1 cellular context compared by ENCODE assay signal in genomic region chr6:17600527-17601388, GRCh38.
A peak's percentile ranks its signal among the peaks of the same experiment; 100 is the strongest.
TF ChIP-seq lines count a peak whose summit lies in the region.

No MANE protein-coding gene starts in this region.

TF ChIP-seq in GM12878, 131 proteins besides CTCF, POLR2A, EP300 and RAD21 (continued from another document and continues in another):
- TF ChIP-seq, protein P1, sequence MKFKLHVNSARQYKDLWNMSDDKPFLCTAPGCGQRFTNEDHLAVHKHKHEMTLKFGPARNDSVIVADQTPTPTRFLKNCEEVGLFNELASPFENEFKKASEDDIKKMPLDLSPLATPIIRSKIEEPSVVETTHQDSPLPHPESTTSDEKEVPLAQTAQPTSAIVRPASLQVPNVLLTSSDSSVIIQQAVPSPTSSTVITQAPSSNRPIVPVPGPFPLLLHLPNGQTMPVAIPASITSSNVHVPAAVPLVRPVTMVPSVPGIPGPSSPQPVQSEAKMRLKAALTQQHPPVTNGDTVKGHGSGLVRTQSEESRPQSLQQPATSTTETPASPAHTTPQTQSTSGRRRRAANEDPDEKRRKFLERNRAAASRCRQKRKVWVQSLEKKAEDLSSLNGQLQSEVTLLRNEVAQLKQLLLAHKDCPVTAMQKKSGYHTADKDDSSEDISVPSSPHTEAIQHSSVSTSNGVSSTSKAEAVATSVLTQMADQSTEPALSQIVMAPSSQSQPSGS (IDR thresholded peaks at IDR 0.05; ENCODE audit: low read length): no peak
- no peak for TF ChIP-seq NR2C1 (IDR thresholded peaks at IDR 0.05)
- TF ChIP-seq BCL3 (IDR thresholded peaks at IDR 0.05; ENCODE audit: borderline replicate concordance, insufficient read depth, low read depth, low read length, poor library complexity, severe bottlenecking): no peak
- no peak for TF ChIP-seq SKIL (IDR thresholded peaks at IDR 0.05; ENCODE audit: low read depth, poor library complexity, severe bottlenecking)
- TF ChIP-seq TCF7 (IDR thresholded peaks at IDR 0.05; ENCODE audit: borderline replicate concordance): no peak
- TF ChIP-seq, protein P2, sequence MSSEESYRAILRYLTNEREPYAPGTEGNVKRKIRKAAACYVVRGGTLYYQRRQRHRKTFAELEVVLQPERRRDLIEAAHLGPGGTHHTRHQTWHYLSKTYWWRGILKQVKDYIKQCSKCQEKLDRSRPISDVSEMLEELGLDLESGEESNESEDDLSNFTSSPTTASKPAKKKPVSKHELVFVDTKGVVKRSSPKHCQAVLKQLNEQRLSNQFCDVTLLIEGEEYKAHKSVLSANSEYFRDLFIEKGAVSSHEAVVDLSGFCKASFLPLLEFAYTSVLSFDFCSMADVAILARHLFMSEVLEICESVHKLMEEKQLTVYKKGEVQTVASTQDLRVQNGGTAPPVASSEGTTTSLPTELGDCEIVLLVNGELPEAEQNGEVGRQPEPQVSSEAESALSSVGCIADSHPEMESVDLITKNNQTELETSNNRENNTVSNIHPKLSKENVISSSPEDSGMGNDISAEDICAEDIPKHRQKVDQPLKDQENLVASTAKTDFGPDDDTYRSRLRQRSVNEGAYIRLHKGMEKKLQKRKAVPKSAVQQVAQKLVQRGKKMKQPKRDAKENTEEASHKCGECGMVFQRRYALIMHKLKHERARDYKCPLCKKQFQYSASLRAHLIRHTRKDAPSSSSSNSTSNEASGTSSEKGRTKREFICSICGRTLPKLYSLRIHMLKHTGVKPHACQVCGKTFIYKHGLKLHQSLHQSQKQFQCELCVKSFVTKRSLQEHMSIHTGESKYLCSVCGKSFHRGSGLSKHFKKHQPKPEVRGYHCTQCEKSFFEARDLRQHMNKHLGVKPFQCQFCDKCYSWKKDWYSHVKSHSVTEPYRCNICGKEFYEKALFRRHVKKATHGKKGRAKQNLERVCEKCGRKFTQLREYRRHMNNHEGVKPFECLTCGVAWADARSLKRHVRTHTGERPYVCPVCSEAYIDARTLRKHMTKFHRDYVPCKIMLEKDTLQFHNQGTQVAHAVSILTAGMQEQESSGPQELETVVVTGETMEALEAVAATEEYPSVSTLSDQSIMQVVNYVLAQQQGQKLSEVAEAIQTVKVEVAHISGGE (CRISPR knock-in tag; IDR thresholded peaks at IDR 0.05): no peak
- TF ChIP-seq, protein P3, sequence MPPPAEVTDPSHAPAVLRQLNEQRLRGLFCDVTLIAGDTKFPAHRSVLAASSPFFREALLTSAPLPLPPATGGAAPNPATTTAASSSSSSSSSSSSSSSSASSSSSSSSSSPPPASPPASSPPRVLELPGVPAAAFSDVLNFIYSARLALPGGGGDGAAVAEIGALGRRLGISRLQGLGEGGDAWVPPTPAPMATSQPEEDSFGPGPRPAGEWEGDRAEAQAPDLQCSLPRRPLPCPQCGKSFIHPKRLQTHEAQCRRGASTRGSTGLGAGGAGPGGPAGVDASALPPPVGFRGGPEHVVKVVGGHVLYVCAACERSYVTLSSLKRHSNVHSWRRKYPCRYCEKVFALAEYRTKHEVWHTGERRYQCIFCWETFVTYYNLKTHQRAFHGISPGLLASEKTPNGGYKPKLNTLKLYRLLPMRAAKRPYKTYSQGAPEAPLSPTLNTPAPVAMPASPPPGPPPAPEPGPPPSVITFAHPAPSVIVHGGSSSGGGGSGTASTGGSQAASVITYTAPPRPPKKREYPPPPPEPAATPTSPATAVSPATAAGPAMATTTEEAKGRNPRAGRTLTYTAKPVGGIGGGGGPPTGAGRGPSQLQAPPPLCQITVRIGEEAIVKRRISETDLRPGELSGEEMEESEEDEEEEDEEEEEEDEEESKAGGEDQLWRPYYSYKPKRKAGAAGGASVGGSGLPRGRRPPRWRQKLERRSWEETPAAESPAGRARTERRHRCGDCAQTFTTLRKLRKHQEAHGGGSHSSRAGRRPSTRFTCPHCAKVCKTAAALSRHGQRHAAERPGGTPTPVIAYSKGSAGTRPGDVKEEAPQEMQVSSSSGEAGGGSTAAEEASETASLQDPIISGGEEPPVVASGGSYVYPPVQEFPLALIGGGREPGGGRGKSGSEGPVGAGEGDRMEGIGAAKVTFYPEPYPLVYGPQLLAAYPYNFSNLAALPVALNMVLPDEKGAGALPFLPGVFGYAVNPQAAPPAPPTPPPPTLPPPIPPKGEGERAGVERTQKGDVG (CRISPR knock-in tag; IDR thresholded peaks at IDR 0.05): no peak
- TF ChIP-seq IRF4 (IDR thresholded peaks at IDR 0.05; ENCODE audit: low read depth, low read length): 0 out of 2 replicates have a peak, but pooled peaks have one; percentile 3
- peak; percentile 78; the same call in 1 of the 2 replicates for TF ChIP-seq NKRF (conservative IDR thresholded peaks at IDR 0.05)
- TF ChIP-seq MEF2B (IDR thresholded peaks at IDR 0.05; ENCODE audit: partially characterized antibody, poor library complexity, severe bottlenecking): no peak
- TF ChIP-seq TARDBP (IDR thresholded peaks at IDR 0.05; ENCODE audit: borderline replicate concordance): no peak
- TF ChIP-seq, protein P4, sequence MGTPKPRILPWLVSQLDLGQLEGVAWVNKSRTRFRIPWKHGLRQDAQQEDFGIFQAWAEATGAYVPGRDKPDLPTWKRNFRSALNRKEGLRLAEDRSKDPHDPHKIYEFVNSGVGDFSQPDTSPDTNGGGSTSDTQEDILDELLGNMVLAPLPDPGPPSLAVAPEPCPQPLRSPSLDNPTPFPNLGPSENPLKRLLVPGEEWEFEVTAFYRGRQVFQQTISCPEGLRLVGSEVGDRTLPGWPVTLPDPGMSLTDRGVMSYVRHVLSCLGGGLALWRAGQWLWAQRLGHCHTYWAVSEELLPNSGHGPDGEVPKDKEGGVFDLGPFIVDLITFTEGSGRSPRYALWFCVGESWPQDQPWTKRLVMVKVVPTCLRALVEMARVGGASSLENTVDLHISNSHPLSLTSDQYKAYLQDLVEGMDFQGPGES (IDR thresholded peaks at IDR 0.05): no peak
- TF ChIP-seq SREBF1 (IDR thresholded peaks at IDR 0.05; ENCODE audit: low read length): no peak
- TF ChIP-seq MTA3 (IDR thresholded peaks at IDR 0.05; ENCODE audit: borderline replicate concordance, low read length): no peak
- TF ChIP-seq SUZ12 (IDR thresholded peaks at IDR 0.05; ENCODE audit: unreplicated experiment): no peak
- TF ChIP-seq SPI1 (IDR thresholded peaks at IDR 0.05; ENCODE audit: borderline replicate concordance, insufficient read depth, low read depth, low read length): no peak
- TF ChIP-seq CBFB (IDR thresholded peaks at IDR 0.05; ENCODE audit: low read depth): no peak
- TF ChIP-seq BRCA1 (IDR thresholded peaks at IDR 0.05; ENCODE audit: low read depth, low read length): no peak
- no peak for TF ChIP-seq PAX8 (IDR thresholded peaks at IDR 0.05)
- no peak for TF ChIP-seq CHD2 (IDR thresholded peaks at IDR 0.05; ENCODE audit: borderline replicate concordance, low read depth, low read length)
- TF ChIP-seq E2F8 (IDR thresholded peaks at IDR 0.05; ENCODE audit: low read depth, partially characterized antibody): no peak
- no peak for TF ChIP-seq SMC3 (IDR thresholded peaks at IDR 0.05; ENCODE audit: borderline replicate concordance, low read length)
- no peak for TF ChIP-seq EZH2 (IDR thresholded peaks at IDR 0.05; ENCODE audit: borderline replicate concordance, control insufficient read depth, low read depth, low read length)
- TF ChIP-seq MXI1 (IDR thresholded peaks at IDR 0.05; ENCODE audit: low read depth, low read length): peak; percentile 26; the same call in 1 of the 2 replicates
- TF ChIP-seq BHLHE40 (IDR thresholded peaks at IDR 0.05; ENCODE audit: borderline replicate concordance in 1 of 2, low read depth in 2 of 2, low read length in 1 of 2): peak; percentile 78 to 92
- TF ChIP-seq ZBED1 (IDR thresholded peaks at IDR 0.05; ENCODE audit: borderline replicate concordance): no peak
- TF ChIP-seq ZNF274 (IDR thresholded peaks at IDR 0.05; ENCODE audit: insufficient read depth, insufficient read length): no peak
- TF ChIP-seq TBL1XR1 (IDR thresholded peaks at IDR 0.05; ENCODE audit: low read depth, low read length): no peak
- no peak for TF ChIP-seq NR2C2 (IDR thresholded peaks at IDR 0.05; ENCODE audit: borderline replicate concordance, control insufficient read depth, insufficient read length, low read depth)
- TF ChIP-seq JUNB (IDR thresholded peaks at IDR 0.05): no peak
- TF ChIP-seq HCFC1 (IDR thresholded peaks at IDR 0.05; ENCODE audit: low read length): no peak
- no peak for TF ChIP-seq FOXM1 (IDR thresholded peaks at IDR 0.05; ENCODE audit: low read depth, low read length)
- peak; percentile 75; the same call in 1 of the 2 replicates for TF ChIP-seq LARP7 (IDR thresholded peaks at IDR 0.05)
- no peak for TF ChIP-seq ZNF207 (IDR thresholded peaks at IDR 0.05; ENCODE audit: borderline replicate concordance)
- TF ChIP-seq IKZF2 (IDR thresholded peaks at IDR 0.05): no peak
- no peak for TF ChIP-seq CHD4 (IDR thresholded peaks at IDR 0.05)
- no peak for TF ChIP-seq YBX1 (IDR thresholded peaks at IDR 0.05)
- peak; percentile 26; the same call in 1 of the 2 replicates for TF ChIP-seq BACH1 (IDR thresholded peaks at IDR 0.05; ENCODE audit: borderline replicate concordance)
- no peak for TF ChIP-seq JUND (IDR thresholded peaks at IDR 0.05; ENCODE audit: low read depth, low read length)
